In the genomic region with DNA sequence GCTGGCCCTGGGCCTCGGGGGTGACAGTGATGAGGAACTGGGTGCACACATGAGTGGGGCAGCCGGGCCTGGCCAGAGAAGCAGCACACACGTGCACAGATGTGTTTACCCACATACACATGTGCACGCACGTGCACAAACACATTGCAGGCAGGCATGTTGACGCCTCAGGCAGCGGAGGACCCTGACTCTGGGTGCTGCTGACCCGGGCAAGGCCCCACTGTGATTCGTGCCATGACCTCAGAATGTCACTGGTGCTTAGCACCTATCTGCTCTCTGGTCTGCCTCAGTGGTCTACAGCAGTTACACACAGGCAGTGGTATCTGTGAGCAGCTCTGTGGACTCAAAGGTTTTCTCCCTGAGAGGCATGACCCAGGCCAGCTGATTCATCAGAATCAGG, we compare ENCODE assay signal across 10 cellular contexts. TPM values are rescaled to one million over a fixed set of nuclear protein-coding genes. Genes with fewer than 3 reads are reported as not detected.
"Had no signal": no experiment of that assay in that cellular context is flagged by ENCODE, and none has a peak within 500 bp of the region (broad histone marks: within the 10 kb centered on the region; RNA-seq: fewer than 3 reads in every experiment).

Gene TBC1D3G (plus strand): TSS at position 301 of the 400 bp plus-strand sequence. CDS start 1,528 bp downstream, outside the sequence.

RNA-seq across cellular contexts. Expression of gene TBC1D3G, which starts in this region (rescaled TPM):
- total RNA-seq: OCI-LY7, PC-3, PC-9, Right ventricle myocardium inferior, Right ventricle myocardium superior, RPMI7951, SJCRH30, SJSA1, SK-MEL-5 had no signal
- polyA plus RNA-seq: SK-N-SH had no signal
